ENCODE assay signal across 39 cellular contexts in genomic region chr21:19878133-19878532, GRCh38.
"Had no signal": no experiment of that assay in that cellular context is flagged by ENCODE, and none has a peak within 500 bp of the region (broad histone marks: within the 10 kb centered on the region; RNA-seq: fewer than 3 reads in every experiment).

No MANE protein-coding gene starts in this region.

- DNase-seq: activated effector memory CD4-positive, alpha-beta T cell treated with anti-CD3 and anti-CD28 coated beads, Interleukin-2, amount 50 U/mL, for 16 hours; activated effector memory CD4-positive, alpha-beta T cell treated with Interleukin-2 at 50 U/mL for 16 hours; activated gamma-delta T cell; activated gamma-delta T cell treated with Interleukin-2 at 50 U/mL for 16 hours; activated naive CD4-positive, alpha-beta T cell; activated naive CD4-positive, alpha-beta T cell treated with anti-CD3 and anti-CD28 coated beads for 36 hours; activated naive CD4-positive, alpha-beta T cell treated with anti-CD3 and anti-CD28 coated beads, Interleukin-2, amount 10 ng/mL, durations not matched to agents 7 days and 5 days; activated naive CD4-positive, alpha-beta T cell treated with anti-CD3 and anti-CD28 coated beads, Interleukin-2, amount 50 U/mL, for 16 hours; activated naive CD4-positive, alpha-beta T cell treated with Interleukin-2 at 50 U/mL for 16 hours; activated naive CD8-positive, alpha-beta T cell treated with anti-CD3 and anti-CD28 coated beads for 36 hours; activated naive CD8-positive, alpha-beta T cell treated with anti-CD3 and anti-CD28 coated beads, Interleukin-2, amount 10 ng/mL, durations not matched to agents 7 days and 5 days; activated naive CD8-positive, alpha-beta T cell treated with anti-CD3 and anti-CD28 coated beads, Interleukin-2, amount 50 U/mL, for 24 hours; activated T-cell treated with anti-CD3 and anti-CD28 coated beads, Interleukin-2, amount 50 U/mL, for 24 hours; activated T-cell treated with anti-CD3 and anti-CD28 coated beads, Interleukin-2, amount 50 U/mL, for 4 hours; activated T-cell treated with anti-CD3 and anti-CD28 coated beads, Interleukin-2, amount 50 U/mL, for 48 hours; activated T-cell treated with anti-CD3 and anti-CD28 coated beads, Interleukin-2, amount 50 U/mL, for 72 hours; adrenal gland; amniotic stem cell; amygdala; anterior cingulate cortex; aorta; body of pancreas; brain microvascular endothelial cell; caudate nucleus; central memory CD4-positive, alpha-beta T cell; cerebellar nuclear complex had no signal

- ATAC-seq: activated naive CD4-positive, alpha-beta T cell treated with anti-CD3 and anti-CD28 coated beads, Interleukin-2, amount 50 U/mL, for 72 hours; activated naive CD8-positive, alpha-beta T cell treated with anti-CD3 and anti-CD28 coated beads, Interleukin-2, amount 50 U/mL, for 24 hours; activated T-cell treated with anti-CD3 and anti-CD28 coated beads, Interleukin-2, amount 50 U/mL, for 4 hours; activated T-cell treated with anti-CD3 and anti-CD28 coated beads, Interleukin-2, amount 50 U/mL, for 72 hours; activated T-helper 17 cell treated with anti-CD3 and anti-CD28 coated beads, Interleukin-2, amount 50 U/mL, for 72 hours; body of pancreas had no signal

- H3K27me3 ChIP-seq: adrenal gland, ascending aorta, body of pancreas, brain microvascular endothelial cell, breast epithelium, cardiac muscle cell had no signal

- H3K4me3 Mint-ChIP-seq: activated naive CD4-positive, alpha-beta T cell treated with anti-CD3 and anti-CD28 coated beads for 36 hours; activated naive CD4-positive, alpha-beta T cell treated with anti-CD3 and anti-CD28 coated beads, Interleukin-2, amount 10 ng/mL, durations not matched to agents 7 days and 5 days; activated naive CD4-positive, alpha-beta T cell treated with anti-CD3 and anti-CD28 coated beads, Interleukin-2, amount 50 U/mL, for 24 hours; activated naive CD8-positive, alpha-beta T cell; activated naive CD8-positive, alpha-beta T cell treated with anti-CD3 and anti-CD28 coated beads for 36 hours; activated naive CD8-positive, alpha-beta T cell treated with anti-CD3 and anti-CD28 coated beads, Interleukin-2, amount 10 ng/mL, durations not matched to agents 7 days and 5 days; activated naive CD8-positive, alpha-beta T cell treated with anti-CD3 and anti-CD28 coated beads, Interleukin-2, amount 50 U/mL, for 24 hours; activated T-cell treated with anti-CD3 and anti-CD28 coated beads, Interleukin-2, amount 50 U/mL, for 24 hours; activated T-cell treated with anti-CD3 and anti-CD28 coated beads, Interleukin-2, amount 50 U/mL, for 4 hours; activated T-cell treated with anti-CD3 and anti-CD28 coated beads, Interleukin-2, amount 50 U/mL, for 72 hours; activated T-helper 1 cell treated with anti-CD3 and anti-CD28 coated beads, Interleukin-12 subunit alpha, Interleukin-12 subunit beta, Interleukin-2, Interleukin-4 antibody, amounts not matched to agents 30 ng/mL and 10 ng/mL and 1 ng/mL, durations not matched to agents 14 hours and 24 hours and 36 hours; activated T-helper 17 cell treated with anti-CD3 and anti-CD28 coated beads, Interleukin-2, amount 50 U/mL, for 72 hours; brain; central memory CD8-positive, alpha-beta T cell had no signal

- FAIRE-seq: astrocyte, bronchial epithelial cell had no signal

- H3K4me1 Mint-ChIP-seq: activated naive CD4-positive, alpha-beta T cell treated with anti-CD3 and anti-CD28 coated beads, Interleukin-2, amount 10 ng/mL, durations not matched to agents 7 days and 5 days; activated naive CD4-positive, alpha-beta T cell treated with anti-CD3 and anti-CD28 coated beads, Interleukin-2, amount 50 U/mL, for 24 hours; activated naive CD8-positive, alpha-beta T cell treated with anti-CD3 and anti-CD28 coated beads for 36 hours; activated naive CD8-positive, alpha-beta T cell treated with anti-CD3 and anti-CD28 coated beads, Interleukin-2, amount 10 ng/mL, durations not matched to agents 7 days and 5 days; activated naive CD8-positive, alpha-beta T cell treated with anti-CD3 and anti-CD28 coated beads, Interleukin-2, amount 50 U/mL, for 24 hours; activated T-helper 17 cell treated with anti-CD3 and anti-CD28 coated beads, Interleukin-2, amount 50 U/mL, for 72 hours; brain; central memory CD8-positive, alpha-beta T cell had no signal

- H3K36me3 ChIP-seq: adrenal gland, ascending aorta, brain microvascular endothelial cell, breast epithelium, cardiac muscle cell had no signal

- H3K4me1 ChIP-seq: adrenal gland, ascending aorta, body of pancreas, breast epithelium had no signal

- H3K27me3 Mint-ChIP-seq: activated naive CD4-positive, alpha-beta T cell treated with anti-CD3 and anti-CD28 coated beads, Interleukin-2, amount 10 ng/mL, durations not matched to agents 7 days and 5 days; activated naive CD4-positive, alpha-beta T cell treated with anti-CD3 and anti-CD28 coated beads, Interleukin-2, amount 50 U/mL, for 24 hours; activated naive CD8-positive, alpha-beta T cell; activated naive CD8-positive, alpha-beta T cell treated with anti-CD3 and anti-CD28 coated beads for 36 hours; activated naive CD8-positive, alpha-beta T cell treated with anti-CD3 and anti-CD28 coated beads, Interleukin-2, amount 10 ng/mL, durations not matched to agents 7 days and 5 days; activated naive CD8-positive, alpha-beta T cell treated with anti-CD3 and anti-CD28 coated beads, Interleukin-2, amount 50 U/mL, for 24 hours; activated T-cell treated with anti-CD3 and anti-CD28 coated beads, Interleukin-2, amount 50 U/mL, for 24 hours; activated T-helper 17 cell treated with anti-CD3 and anti-CD28 coated beads, Interleukin-2, amount 50 U/mL, for 72 hours; central memory CD8-positive, alpha-beta T cell had no signal

- H3K9me3 ChIP-seq: adrenal gland, ascending aorta, body of pancreas had no signal

- H3K9me3 Mint-ChIP-seq: activated naive CD4-positive, alpha-beta T cell treated with anti-CD3 and anti-CD28 coated beads, Interleukin-2, amount 50 U/mL, for 24 hours; central memory CD8-positive, alpha-beta T cell had no signal

- H3K27ac Mint-ChIP-seq: activated naive CD4-positive, alpha-beta T cell treated with anti-CD3 and anti-CD28 coated beads for 36 hours; activated naive CD4-positive, alpha-beta T cell treated with anti-CD3 and anti-CD28 coated beads, Interleukin-2, amount 10 ng/mL, durations not matched to agents 7 days and 5 days; activated naive CD4-positive, alpha-beta T cell treated with anti-CD3 and anti-CD28 coated beads, Interleukin-2, amount 50 U/mL, for 24 hours; activated naive CD4-positive, alpha-beta T cell treated with anti-CD3 and anti-CD28 coated beads, Interleukin-2, amount 50 U/mL, for 72 hours; activated naive CD8-positive, alpha-beta T cell; activated naive CD8-positive, alpha-beta T cell treated with anti-CD3 and anti-CD28 coated beads for 36 hours; activated naive CD8-positive, alpha-beta T cell treated with anti-CD3 and anti-CD28 coated beads, Interleukin-2, amount 10 ng/mL, durations not matched to agents 7 days and 5 days; activated naive CD8-positive, alpha-beta T cell treated with anti-CD3 and anti-CD28 coated beads, Interleukin-2, amount 50 U/mL, for 24 hours; activated T-cell treated with anti-CD3 and anti-CD28 coated beads, Interleukin-2, amount 50 U/mL, for 24 hours; activated T-cell treated with anti-CD3 and anti-CD28 coated beads, Interleukin-2, amount 50 U/mL, for 72 hours; activated T-helper 1 cell treated with anti-CD3 and anti-CD28 coated beads, Interleukin-12 subunit alpha, Interleukin-12 subunit beta, Interleukin-2, Interleukin-4 antibody, amounts not matched to agents 30 ng/mL and 10 ng/mL and 1 ng/mL, durations not matched to agents 14 hours and 24 hours and 36 hours; activated T-helper 17 cell treated with anti-CD3 and anti-CD28 coated beads, Interleukin-2, amount 50 U/mL, for 72 hours; activated T-helper 2 cell treated with anti-CD3 and anti-CD28 coated beads, Interferon-gamma antibody, Interleukin-2, Interleukin-4, amounts not matched to agents 10 μg/mL and 5 μg/mL and 100 μg/mL, durations not matched to agents 14 hours and 24 hours and 36 hours; brain had no signal

- H3K4me3 ChIP-seq: adrenal gland, ascending aorta, body of pancreas, breast epithelium, cardiac muscle cell had no signal

- H3K27ac ChIP-seq: adrenal gland, ascending aorta, body of pancreas, brain microvascular endothelial cell, breast epithelium, cardiac muscle cell had no signal

- H3K36me3 Mint-ChIP-seq: activated naive CD4-positive, alpha-beta T cell treated with anti-CD3 and anti-CD28 coated beads, Interleukin-2, amount 10 ng/mL, durations not matched to agents 7 days and 5 days; activated naive CD4-positive, alpha-beta T cell treated with anti-CD3 and anti-CD28 coated beads, Interleukin-2, amount 50 U/mL, for 24 hours; activated naive CD4-positive, alpha-beta T cell treated with anti-CD3 and anti-CD28 coated beads, Interleukin-2, amount 50 U/mL, for 72 hours; activated naive CD8-positive, alpha-beta T cell; activated naive CD8-positive, alpha-beta T cell treated with anti-CD3 and anti-CD28 coated beads for 36 hours; activated naive CD8-positive, alpha-beta T cell treated with anti-CD3 and anti-CD28 coated beads, Interleukin-2, amount 10 ng/mL, durations not matched to agents 7 days and 5 days; brain had no signal
